Comparison of ENCODE assay signal across 9 cellular contexts in the genomic region with DNA sequence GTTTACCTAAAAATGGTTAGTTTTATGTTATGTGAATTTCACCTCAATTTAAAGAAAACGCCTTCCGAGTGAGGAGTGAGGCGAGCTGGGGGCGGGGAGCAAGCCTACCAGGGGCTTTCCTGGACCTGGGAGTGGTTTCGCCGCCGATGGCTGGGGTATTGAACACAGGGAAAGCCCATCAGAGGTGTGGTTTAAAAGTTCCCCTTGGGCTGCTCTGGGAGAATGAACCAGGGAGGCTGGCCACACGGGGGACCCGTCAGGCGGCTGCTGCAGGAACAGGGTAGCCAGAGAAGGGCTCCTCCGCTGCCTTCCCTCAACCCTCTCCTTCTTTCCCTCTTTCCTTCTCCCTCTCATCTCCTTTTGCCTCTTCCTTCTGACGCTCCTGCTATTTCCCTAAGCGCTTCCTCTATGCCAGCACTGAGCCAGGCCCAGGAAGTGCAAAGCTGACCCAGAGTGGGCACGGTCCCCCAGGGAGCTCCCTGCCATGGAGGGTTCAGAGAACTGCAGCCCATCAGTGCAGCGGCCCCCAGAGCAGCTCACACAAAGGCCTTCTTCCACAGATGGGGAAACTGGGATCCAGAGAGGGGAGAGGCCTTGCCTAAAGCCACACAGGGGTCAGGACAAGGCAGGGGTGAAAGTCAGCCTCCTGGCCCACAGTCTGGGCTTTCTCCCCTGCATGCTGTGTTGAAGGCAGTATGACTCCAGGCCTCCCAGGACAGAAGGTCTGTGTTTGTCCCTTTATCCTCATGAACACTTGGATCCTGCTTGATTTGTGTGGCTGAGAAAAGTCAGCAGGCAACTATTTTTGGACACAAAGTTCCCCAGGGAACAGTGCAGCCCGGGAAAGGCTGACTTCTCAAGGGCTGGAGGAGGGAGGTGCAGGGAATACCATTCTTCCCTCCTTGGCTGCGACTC. TPM values are rescaled to one million over a fixed set of nuclear protein-coding genes. Genes with fewer than 3 reads are reported as not detected.
DNase-seq lines count a peak whose midpoint lies in the region; ATAC-seq and TF ChIP-seq lines count a peak whose summit lies in the region.
"Had no signal": no experiment of that assay in that cellular context is flagged by ENCODE, and none has a peak within 500 bp of the region (broad histone marks: within the 10 kb centered on the region; RNA-seq: fewer than 3 reads in every experiment).

No MANE protein-coding gene starts in this region.

- peak overlapping the region; percentile 20 for H3K9ac ChIP-seq in muscle layer of colon (ENCODE audit: low read length)

- H3K27me3 ChIP-seq in GM23338 (ENCODE audit: insufficient read depth) (no peaks in the 10 kb centered on the region), muscle layer of colon (ENCODE audit: control insufficient read depth in 1 of 2, insufficient read depth in 2 of 2, low read length in 2 of 2) (no peaks in the 10 kb centered on the region)

- H3K27me3 Mint-ChIP-seq in GM23338 (ENCODE audit: insufficient read depth, low read depth, poor library complexity), result peaks cover 19% of the 10 kb centered on the region
- no peaks in the 10 kb centered on the region for H3K27me3 Mint-ChIP-seq in activated B cell treated with CpG ODN at 0.5 μM for 24 hours
- H3K27me3 Mint-ChIP-seq in chondrocyte (ENCODE audit: low read depth), result no peaks in the 10 kb centered on the region
- no peaks in the 10 kb centered on the region for H3K27me3 Mint-ChIP-seq in stimulated activated naive CD8-positive, alpha-beta T cell treated with anti-CD3 and anti-CD28 coated beads, Interleukin-15, Interleukin-2, amounts not matched to agents 100 ng/mL and 50 ng/mL, for 24 hours

- H3K79me2 ChIP-seq in GM23338 (replicated peaks; ENCODE audit: insufficient read depth), result no peaks in the 10 kb centered on the region; the same call in 1 of the 2 replicates

- peaks cover 5% of the 10 kb centered on the region; the same call in 1 of the 2 replicates for H3F3A ChIP-seq in GM23338 (replicated peaks; ENCODE audit: low read depth)

- ATAC-seq in GM23338 (peak; percentile 72), activated B cell treated with CpG ODN at 0.5 μM for 24 hours (ENCODE audit: low read depth) (peak; percentile 23), esophagus mucosa (no peak), GM21381 (IDR thresholded peaks at IDR 0.05; ENCODE audit: unreplicated experiment) (no peak)

- H3K9me3 Mint-ChIP-seq in GM23338 (no peaks in the 10 kb centered on the region), activated B cell treated with CpG ODN at 0.5 μM for 24 hours (no peaks in the 10 kb centered on the region), chondrocyte (ENCODE audit: low read depth) (no peaks in the 10 kb centered on the region)
- H3K9me3 Mint-ChIP-seq in stimulated activated naive CD8-positive, alpha-beta T cell treated with anti-CD3 and anti-CD28 coated beads, Interleukin-15, Interleukin-2, amounts not matched to agents 100 ng/mL and 50 ng/mL, for 24 hours, result no peaks in the 10 kb centered on the region

- H3K27ac ChIP-seq in GM23338 (ENCODE audit: low read depth) (peak overlapping the region; percentile 79; the same call in 1 of the 2 replicates), muscle layer of colon (ENCODE audit: low read depth, low read length) (peak overlapping the region; percentile 73)

- H3K4me1 ChIP-seq in GM23338 (ENCODE audit: insufficient read depth), result peaks cover 58% of the 10 kb centered on the region
- peaks cover 51% of the 10 kb centered on the region for H3K4me1 ChIP-seq in muscle layer of colon (ENCODE audit: insufficient read depth, low read length)

- DNase-seq in A172 (ENCODE audit: low spot score), result peak; percentile 13
- peak; percentile 83 for DNase-seq in GM23338 (ENCODE audit: low spot score)
- peak; percentile 63 for DNase-seq in activated B cell treated with CpG ODN at 0.5 μM for 24 hours
- no peak for DNase-seq in chondrocyte (ENCODE audit: low spot score)

- CTCF ChIA-PET in activated B cell treated with CpG ODN at 0.5 μM for 24 hours (lab: Charles Lee), result interaction anchor here (1.1 to 6.3 kb wide), 4 partner anchors 11 to 22 kb away, joined by 4 to 46 read pairs (median 12); no protein-coding TSS in a partner anchor

- POLR2A ChIA-PET in activated B cell treated with CpG ODN at 0.5 μM for 24 hours (lab: Charles Lee), result interaction anchor here (1.0 to 23.4 kb wide), 6 partner anchors 14 to 234 kb away, joined by 3 to 913 read pairs (median 96); no protein-coding TSS in a partner anchor

- H3K4me3 Mint-ChIP-seq in GM23338 (peak overlapping the region; percentile 11; the same call in 1 of the 3 replicates), activated B cell treated with CpG ODN at 0.5 μM for 24 hours (peak overlapping the region; percentile 97), chondrocyte (ENCODE audit: unreplicated experiment) (peak overlapping the region; percentile 62)
- peak overlapping the region; percentile 89 for H3K4me3 Mint-ChIP-seq in stimulated activated naive CD8-positive, alpha-beta T cell treated with anti-CD3 and anti-CD28 coated beads, Interleukin-15, Interleukin-2, amounts not matched to agents 100 ng/mL and 50 ng/mL, for 24 hours

- H3K4me2 ChIP-seq in GM23338, result peak overlapping the region; percentile 68

- peak in 1 of 2 experiments; percentile 35; a peak in 3 of 4 replicates for TF ChIP-seq CTCF in GM23338 (conservative IDR thresholded peaks at IDR 0.05; ENCODE audit: low read depth in 2 of 2)
- no peak for TF ChIP-seq CTCF in activated B cell treated with CpG ODN at 0.5 μM for 24 hours (IDR thresholded peaks at IDR 0.05)
- TF ChIP-seq CTCF in chondrocyte (IDR thresholded peaks at IDR 0.05), result peak; percentile 44

- no peaks in the 10 kb centered on the region for H3K36me3 ChIP-seq in GM23338 (ENCODE audit: insufficient read depth)
- peaks cover 22% of the 10 kb centered on the region for H3K36me3 ChIP-seq in muscle layer of colon (ENCODE audit: insufficient read depth, low read length)

- H2AFZ ChIP-seq in GM23338, result peak overlapping the region; percentile 78; the same call in 1 of the 2 replicates

- H3K9me2 ChIP-seq in GM23338 (ENCODE audit: insufficient read depth), result no peaks in the 10 kb centered on the region

- no peaks in the 10 kb centered on the region for H3K9me3 ChIP-seq in muscle layer of colon (ENCODE audit: low read length)

- H3K4me3 ChIP-seq in GM23338 (peak overlapping the region; percentile 30; the same call in 1 of the 2 replicates), muscle layer of colon (ENCODE audit: low read depth in 1 of 2, low read length in 2 of 2) (peak overlapping the region in 1 of 2 donors; percentile 30)

- peaks cover 18% of the 10 kb centered on the region for H3K36me3 Mint-ChIP-seq in GM23338 (ENCODE audit: low read depth)
- H3K36me3 Mint-ChIP-seq in activated B cell treated with CpG ODN at 0.5 μM for 24 hours (ENCODE audit: low read depth), result peaks cover 78% of the 10 kb centered on the region
- H3K36me3 Mint-ChIP-seq in chondrocyte (ENCODE audit: low read depth), result peaks cover 11% of the 10 kb centered on the region
- H3K36me3 Mint-ChIP-seq in stimulated activated naive CD8-positive, alpha-beta T cell treated with anti-CD3 and anti-CD28 coated beads, Interleukin-15, Interleukin-2, amounts not matched to agents 100 ng/mL and 50 ng/mL, for 24 hours (ENCODE audit: low read depth), result peaks cover 77% of the 10 kb centered on the region

- intact Hi-C loops in activated B cell treated with CpG ODN at 0.5 μM for 24 hours (cut with micrococcal nuclease), result no loop called here

- peak overlapping the region; percentile 37 for H3K27ac Mint-ChIP-seq in GM23338
- peak overlapping the region; percentile 93 for H3K27ac Mint-ChIP-seq in activated B cell treated with CpG ODN at 0.5 μM for 24 hours
- H3K27ac Mint-ChIP-seq in chondrocyte (ENCODE audit: unreplicated experiment), result peak overlapping the region; percentile 94
- peak overlapping the region; percentile 98 for H3K27ac Mint-ChIP-seq in stimulated activated naive CD8-positive, alpha-beta T cell treated with anti-CD3 and anti-CD28 coated beads, Interleukin-15, Interleukin-2, amounts not matched to agents 100 ng/mL and 50 ng/mL, for 24 hours

- H3K4me1 Mint-ChIP-seq in GM23338 (peaks cover 72% of the 10 kb centered on the region), activated B cell treated with CpG ODN at 0.5 μM for 24 hours (peaks cover 83% of the 10 kb centered on the region), chondrocyte (ENCODE audit: low read depth) (peaks cover 62% of the 10 kb centered on the region)
- H3K4me1 Mint-ChIP-seq in stimulated activated naive CD8-positive, alpha-beta T cell treated with anti-CD3 and anti-CD28 coated beads, Interleukin-15, Interleukin-2, amounts not matched to agents 100 ng/mL and 50 ng/mL, for 24 hours (ENCODE audit: low read depth), result peaks cover 71% of the 10 kb centered on the region

- H4K20me1 ChIP-seq in GM23338 (replicated peaks; ENCODE audit: insufficient read depth), result no peaks in the 10 kb centered on the region

TF ChIP-seq in GM23338, 12 proteins besides CTCF, POLR2A, EP300 and RAD21 (continues in another document):
- TF ChIP-seq EZH2phosphoT487 (IDR thresholded peaks at IDR 0.05; ENCODE audit: unreplicated experiment), result no peak
- TF ChIP-seq JUNB (IDR thresholded peaks at IDR 0.05; ENCODE audit: unreplicated experiment), result no peak
- TF ChIP-seq, protein P1, sequence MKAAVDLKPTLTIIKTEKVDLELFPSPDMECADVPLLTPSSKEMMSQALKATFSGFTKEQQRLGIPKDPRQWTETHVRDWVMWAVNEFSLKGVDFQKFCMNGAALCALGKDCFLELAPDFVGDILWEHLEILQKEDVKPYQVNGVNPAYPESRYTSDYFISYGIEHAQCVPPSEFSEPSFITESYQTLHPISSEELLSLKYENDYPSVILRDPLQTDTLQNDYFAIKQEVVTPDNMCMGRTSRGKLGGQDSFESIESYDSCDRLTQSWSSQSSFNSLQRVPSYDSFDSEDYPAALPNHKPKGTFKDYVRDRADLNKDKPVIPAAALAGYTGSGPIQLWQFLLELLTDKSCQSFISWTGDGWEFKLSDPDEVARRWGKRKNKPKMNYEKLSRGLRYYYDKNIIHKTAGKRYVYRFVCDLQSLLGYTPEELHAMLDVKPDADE (IDR thresholded peaks at IDR 0.05), result no peak

RNA-seq across cellular contexts. Expression of a gene that starts 4.6 kb away (rescaled TPM):
- total RNA-seq in A172 (2014; rRNA removed; shearing (Covaris generic)), result 3.1 and 3.5 TPM in 2 replicates
- 19.6 and 28.1 TPM in 2 replicates for total RNA-seq in GM23338 (2014; rRNA removed; shearing (Covaris generic))
- 9.0 and 11.2 TPM in 2 replicates for polyA plus RNA-seq in GM23338 (2016; fragmentation: Nextera tagmentation; extraction: Ambion mirVana)
- total RNA-seq in activated B cell treated with CpG ODN at 0.5 μM for 24 hours, result 283 and 322 TPM in 2 replicates
- total RNA-seq in chondrocyte, result 19.1 to 43.1 TPM (median 43.0 TPM) in 3 replicates
- total RNA-seq in esophagus mucosa, result 5.7 TPM

RNA-seq across cellular contexts. Expression of a gene that starts 53.5 kb away (rescaled TPM):
- not detected in 2 replicates for total RNA-seq in A172 (2014; rRNA removed; shearing (Covaris generic))
- total RNA-seq in GM23338 (2014; rRNA removed; shearing (Covaris generic)), result 0.76 TPM in 1 of 2 replicates, not detected in the other
- 0.76 and 0.90 TPM in 2 replicates for polyA plus RNA-seq in GM23338 (2016; fragmentation: Nextera tagmentation; extraction: Ambion mirVana)
- not detected in 2 replicates for total RNA-seq in activated B cell treated with CpG ODN at 0.5 μM for 24 hours
- total RNA-seq in chondrocyte, result not detected in 3 replicates
- total RNA-seq in esophagus mucosa, result 0.36 TPM
- total RNA-seq: Daoy had no signal

Comparison
In these comparisons a context has a peak if more than half of its experiments do, and no peak if none do; other contexts are left out.
1. ATAC-seq: peak in GM23338 (single experiment) and activated B cell treated with CpG ODN at 0.5 μM for 24 hours (single experiment); none in esophagus mucosa (single experiment) and GM21381 (single experiment).
2. H3K27ac Mint-ChIP-seq: peak in every context shown above with its lines; median percentile 98 in stimulated activated naive CD8-positive, alpha-beta T cell treated with anti-CD3 and anti-CD28 coated beads, Interleukin-15, Interleukin-2, amounts not matched to agents 100 ng/mL and 50 ng/mL, for 24 hours; 94 in chondrocyte; 93 in activated B cell treated with CpG ODN at 0.5 μM for 24 hours; 37 in GM23338.
3. H3K4me3 Mint-ChIP-seq: peak in every context shown above with its lines; median percentile 97 in activated B cell treated with CpG ODN at 0.5 μM for 24 hours; 89 in stimulated activated naive CD8-positive, alpha-beta T cell treated with anti-CD3 and anti-CD28 coated beads, Interleukin-15, Interleukin-2, amounts not matched to agents 100 ng/mL and 50 ng/mL, for 24 hours; 62 in chondrocyte; 11 in GM23338.